Comparison of ENCODE assay signal across 9 cellular contexts in the genomic region with DNA sequence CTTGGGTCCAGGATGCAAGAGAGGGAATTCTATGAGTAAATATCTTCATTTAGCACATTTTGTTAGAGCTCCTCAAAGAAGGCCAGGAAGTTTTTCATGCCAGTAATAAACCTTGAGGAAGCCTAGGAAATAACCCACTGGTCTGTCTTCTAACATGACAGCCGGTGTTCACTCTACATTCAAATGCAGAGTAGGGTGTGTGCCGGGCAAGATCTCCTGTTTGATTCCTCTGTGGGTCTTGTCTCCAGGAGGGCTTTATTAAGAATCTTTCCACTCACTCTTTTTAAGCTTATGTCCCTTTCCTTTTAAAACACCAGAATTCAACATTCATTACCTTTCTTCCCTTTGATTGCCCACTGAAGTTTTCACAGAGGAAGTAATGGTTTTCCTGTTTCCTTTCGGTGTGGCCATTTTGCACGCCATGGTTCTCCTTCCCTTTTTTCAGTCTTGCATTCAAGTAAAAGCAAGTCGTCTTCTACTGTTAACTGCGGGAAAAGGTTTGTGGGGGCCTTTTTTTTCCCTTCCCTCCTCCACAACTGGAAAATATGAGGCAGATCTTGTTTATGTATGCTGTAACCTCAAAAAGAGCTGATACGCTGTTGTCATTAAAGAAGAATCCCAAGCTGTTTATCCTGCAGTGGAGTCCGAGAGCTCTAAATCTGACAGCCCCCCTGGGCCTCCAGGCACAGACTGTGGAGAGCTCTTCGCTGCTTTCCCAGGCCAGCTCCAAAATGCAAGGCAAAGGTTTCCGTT. TPM values are rescaled to one million over a fixed set of nuclear protein-coding genes. Genes with fewer than 3 reads are reported as not detected.
DNase-seq lines count a peak whose midpoint lies in the region; ATAC-seq and TF ChIP-seq lines count a peak whose summit lies in the region.
"Had no signal": no experiment of that assay in that cellular context is flagged by ENCODE, and none has a peak within 500 bp of the region (broad histone marks: within the 10 kb centered on the region; RNA-seq: fewer than 3 reads in every experiment).

No MANE protein-coding gene starts in this region.

- peak overlapping the region in 1 of 2 donors; percentile 29 for H3K9ac ChIP-seq in colonic mucosa (ENCODE audit: low read depth in 2 of 2, low read length in 2 of 2)

- no peaks in the 10 kb centered on the region for H3K9me3 Mint-ChIP-seq in activated CD4-positive, alpha-beta T cell treated with anti-CD3 and anti-CD28 coated beads for 36 hours (ENCODE audit: low read depth)
- H3K9me3 Mint-ChIP-seq in mesothelial cell of epicardium: no peaks in the 10 kb centered on the region

- intact Hi-C loops in activated CD4-positive, alpha-beta T cell treated with anti-CD3 and anti-CD28 coated beads for 36 hours (cut with DNase I, micrococcal nuclease): loop anchor here (2.0 to 10.0 kb wide), 3 partner anchors 31 to 239 kb away; no protein-coding TSS in a partner anchor
- intact Hi-C loops in colonic mucosa (cut with DNase I): loop anchor here (5.0 kb wide), 1 partner anchor 179 kb away; no protein-coding TSS in a partner anchor

- TF ChIP-seq CTCF in colonic mucosa (IDR thresholded peaks at IDR 0.05): no peak
- TF ChIP-seq CTCF in mesothelial cell of epicardium (IDR thresholded peaks at IDR 0.05; ENCODE audit: unreplicated experiment): no peak

- H3K36me3 Mint-ChIP-seq in activated CD4-positive, alpha-beta T cell treated with anti-CD3 and anti-CD28 coated beads for 36 hours (ENCODE audit: low read depth): no peaks in the 10 kb centered on the region
- H3K36me3 Mint-ChIP-seq in mesothelial cell of epicardium: no peaks in the 10 kb centered on the region

- peak overlapping the region; percentile 16 for H3K4me3 Mint-ChIP-seq in activated CD4-positive, alpha-beta T cell treated with anti-CD3 and anti-CD28 coated beads for 36 hours
- peak overlapping the region; percentile 49 for H3K4me3 Mint-ChIP-seq in mesothelial cell of epicardium

- ATAC-seq in activated CD4-positive, alpha-beta T cell treated with anti-CD3 and anti-CD28 coated beads for 36 hours: no peak
- no peak for ATAC-seq in GM19467 (IDR thresholded peaks at IDR 0.05; ENCODE audit: unreplicated experiment)
- no peak for ATAC-seq in HG03521 (IDR thresholded peaks at IDR 0.05; ENCODE audit: unreplicated experiment)

- POLR2A ChIA-PET in activated CD4-positive, alpha-beta T cell treated with anti-CD3 and anti-CD28 coated beads for 36 hours (lab: Charles Lee): no interaction called here

- H3K4me3 ChIP-seq in colonic mucosa: no peak overlapping the region

- H3K27me3 Mint-ChIP-seq in activated CD4-positive, alpha-beta T cell treated with anti-CD3 and anti-CD28 coated beads for 36 hours: no peaks in the 10 kb centered on the region
- no peaks in the 10 kb centered on the region for H3K27me3 Mint-ChIP-seq in mesothelial cell of epicardium (ENCODE audit: low read depth)

- H3K27me3 ChIP-seq in colonic mucosa: no peaks in the 10 kb centered on the region

- H3K27ac Mint-ChIP-seq in activated CD4-positive, alpha-beta T cell treated with anti-CD3 and anti-CD28 coated beads for 36 hours: peak overlapping the region; percentile 60
- peak overlapping the region; percentile 99 for H3K27ac Mint-ChIP-seq in mesothelial cell of epicardium

- peak; percentile 12 for DNase-seq in activated CD4-positive, alpha-beta T cell treated with anti-CD3 and anti-CD28 coated beads for 36 hours
- no peak for DNase-seq in activated CD4-positive, alpha-beta T cell treated with anti-CD3 and anti-CD28 coated beads for 1 hour
- DNase-seq in NOMO-1 treated with DMSO at 0.1 percent for 48 hours (lab: John Stamatoyannopoulos, UW; ENCODE audit: unreplicated experiment) (peak; percentile 63), colonic mucosa (no peak), mesothelial cell of epicardium (ENCODE audit: low spot score in 2 of 2, unreplicated experiment in 2 of 2) (peak in 1 of 2 experiments; percentile 45), NCI-H510A (lab: John Stamatoyannopoulos, UW) (no peak)

- H3K9me3 ChIP-seq in colonic mucosa: no peaks in the 10 kb centered on the region

- H3K36me3 ChIP-seq in colonic mucosa: no peaks in the 10 kb centered on the region

- H3K27ac ChIP-seq in colonic mucosa: peak overlapping the region; percentile 56
- H3K27ac ChIP-seq: VCaP had no signal

- H3K4me1 ChIP-seq in colonic mucosa: peaks cover 10% of the 10 kb centered on the region

- CTCF ChIA-PET in activated CD4-positive, alpha-beta T cell treated with anti-CD3 and anti-CD28 coated beads for 36 hours (lab: Charles Lee): interaction anchor here (0.5 to 1.6 kb wide), 8 partner anchors 16 to 1158 kb away, joined by 3 to 6 read pairs (median 4); no protein-coding TSS in a partner anchor

- peaks cover 50% of the 10 kb centered on the region for H3K4me1 Mint-ChIP-seq in activated CD4-positive, alpha-beta T cell treated with anti-CD3 and anti-CD28 coated beads for 36 hours
- peaks cover 45% of the 10 kb centered on the region for H3K4me1 Mint-ChIP-seq in mesothelial cell of epicardium

RNA-seq across cellular contexts. Expression of gene FILIP1L, which starts 40.6 kb away (rescaled TPM):
- under 1 TPM in 1 of 2 experiments, not detected in 1; 0.11 TPM for total RNA-seq in activated CD4-positive, alpha-beta T cell treated with anti-CD3 and anti-CD28 coated beads for 36 hours
- total RNA-seq in colonic mucosa (10 to 100 TPM in 1 of 2 donors, 1 to 10 TPM in 1; 3.7 to 29.0 TPM), mesothelial cell of epicardium (15.6 to 19.8 TPM (median 15.7 TPM) in 3 replicates)

Comparison
In these comparisons a context has a peak if more than half of its experiments do, and no peak if none do; other contexts are left out.
1. DNase-seq: peak in activated CD4-positive, alpha-beta T cell treated with anti-CD3 and anti-CD28 coated beads for 36 hours (single experiment) and NOMO-1 treated with DMSO at 0.1 percent for 48 hours (single experiment); none in activated CD4-positive, alpha-beta T cell treated with anti-CD3 and anti-CD28 coated beads for 1 hour (single experiment), colonic mucosa (single experiment) and NCI-H510A (single experiment).
2. RNA of gene FILIP1L, which starts 40.6 kb away (total RNA-seq): 3.7 to 29.0 TPM in colonic mucosa and 15.6 to 19.8 TPM in mesothelial cell of epicardium; 0.11 TPM in activated CD4-positive, alpha-beta T cell treated with anti-CD3 and anti-CD28 coated beads for 36 hours; every median in the first group is over 4 times any median in the second.